ENCODE assay signal across 20 cellular contexts in genomic region chr6:104017410-104018381, GRCh38.
"Had no signal": no experiment of that assay in that cellular context is flagged by ENCODE, and none has a peak within 500 bp of the region (broad histone marks: within the 10 kb centered on the region; RNA-seq: fewer than 3 reads in every experiment).

No MANE protein-coding gene starts in this region.

- DNase-seq: effector memory CD8-positive, alpha-beta T cell; immature natural killer cell; left cardiac atrium; left ventricle myocardium inferior; mesendoderm; naive B cell; nephron progenitor cell; right cardiac atrium; stimulated activated CD4-positive, alpha-beta T cell treated with anti-CD3 and anti-CD28 coated beads, Interleukin-15, amount 100 ng/mL, for 24 hours; stimulated activated CD4-positive, alpha-beta T cell treated with anti-CD3 and anti-CD28 coated beads, Interleukin-1b, Interleukin-23, amount 100 ng/mL, for 48 hours; stimulated activated CD4-positive, alpha-beta T cell treated with anti-CD3 and anti-CD28 coated beads, Interleukin-4, amount 100 ng/mL, for 24 hours; stimulated activated naive CD4-positive, alpha-beta T cell treated with Interleukin-2 at 50 U/mL for 16 hours; tibial artery had no signal

- H3K9me3 Mint-ChIP-seq: dendritic cell treated with granulocyte-macrophage colony-stimulating factor and Interleukin-4, amounts not matched to agents 40 ng/mL and 50 ng/mL, for 4 days; nephron progenitor cell had no signal

- H3K4me3 ChIP-seq: esophagus muscularis mucosa, left ventricle myocardium inferior, lung, tibial artery had no signal

- H3K27ac ChIP-seq: epithelial cell of prostate, esophagus muscularis mucosa, left ventricle myocardium inferior, neutrophil, tibial artery had no signal

- H3K4me1 Mint-ChIP-seq: central memory CD8-positive, alpha-beta T cell; immature natural killer cell; naive B cell had no signal

- H3K4me1 ChIP-seq: esophagus muscularis mucosa, left ventricle myocardium inferior, tibial artery had no signal

- H3K36me3 ChIP-seq: esophagus muscularis mucosa, left ventricle myocardium inferior, neutrophil, tibial artery had no signal

- H3K27me3 ChIP-seq: esophagus muscularis mucosa, neutrophil, tibial artery had no signal

- H3K9me3 ChIP-seq: esophagus muscularis mucosa, left ventricle myocardium inferior, neutrophil, tibial artery had no signal

- FAIRE-seq: keratinocyte had no signal

- H3K27me3 Mint-ChIP-seq: central memory CD8-positive, alpha-beta T cell; dendritic cell treated with granulocyte-macrophage colony-stimulating factor and Interleukin-4, amounts not matched to agents 40 ng/mL and 50 ng/mL, for 4 days; effector memory CD8-positive, alpha-beta T cell; naive B cell had no signal

- H3K4me3 Mint-ChIP-seq: central memory CD8-positive, alpha-beta T cell; dendritic cell treated with granulocyte-macrophage colony-stimulating factor and Interleukin-4, amounts not matched to agents 40 ng/mL and 50 ng/mL, for 4 days; effector memory CD8-positive, alpha-beta T cell; immature natural killer cell; naive B cell; nephron progenitor cell had no signal

- H3K27ac Mint-ChIP-seq: dendritic cell treated with granulocyte-macrophage colony-stimulating factor and Interleukin-4, amounts not matched to agents 40 ng/mL and 50 ng/mL, for 4 days; effector memory CD8-positive, alpha-beta T cell; immature natural killer cell; naive B cell; nephron progenitor cell had no signal

- ATAC-seq: effector memory CD8-positive, alpha-beta T cell; left cardiac atrium; right cardiac atrium had no signal

- H3K36me3 Mint-ChIP-seq: immature natural killer cell, naive B cell had no signal
